9 cellular contexts compared by ENCODE assay signal in the genomic region with DNA sequence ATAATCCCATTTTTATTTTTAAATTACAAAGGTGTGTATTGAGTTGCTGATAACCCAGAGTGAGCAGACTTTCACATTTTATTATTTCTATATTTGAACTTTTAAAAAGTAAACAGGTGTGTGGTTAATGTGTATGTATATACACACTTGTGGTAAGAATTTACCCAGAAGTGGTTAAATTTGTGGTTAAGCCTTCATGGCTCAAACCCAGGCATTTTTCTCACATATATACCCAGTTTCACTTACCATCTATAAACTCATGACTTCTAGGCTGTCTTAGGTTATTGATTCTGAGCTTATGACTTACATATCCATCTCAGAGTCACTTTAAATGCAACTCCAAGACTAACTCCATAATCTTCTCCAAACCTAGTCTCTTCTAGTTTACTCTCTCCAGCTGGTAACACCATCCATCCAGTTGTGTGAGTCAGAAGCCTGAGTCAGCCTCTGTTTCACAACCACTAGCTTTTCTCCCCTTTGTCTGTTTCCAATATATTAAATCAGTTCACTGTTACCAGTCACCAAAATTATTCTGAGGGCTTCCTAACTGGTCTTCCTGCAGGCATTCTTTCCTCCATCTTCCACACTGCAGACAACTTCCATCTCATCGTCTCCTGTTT.
DNase-seq lines count a peak whose midpoint lies in the region; ATAC-seq, FAIRE-seq and TF ChIP-seq lines count a peak whose summit lies in the region.
"Had no signal": no experiment of that assay in that cellular context is flagged by ENCODE, and none has a peak within 500 bp of the region (broad histone marks: within the 10 kb centered on the region; RNA-seq: fewer than 3 reads in every experiment).

No MANE protein-coding gene starts in this region.

- FAIRE-seq in GM18507 (lab: Jason Lieb, UNC) (peak; percentile 60), RCC 7860 (lab: Jason Lieb, UNC) (peak; percentile 61)

- peak; percentile 72 for ATAC-seq in HG02759 (IDR thresholded peaks at IDR 0.05; ENCODE audit: unreplicated experiment)

- no peak for TF ChIP-seq CTCF in GM10266 (IDR thresholded peaks at IDR 0.05; ENCODE audit: control insufficient read depth, insufficient read depth, low read depth, missing control alignments)

- DNase-seq in GM18507 (ENCODE audit: extremely low spot score, insufficient read length, low read depth) (no peak), RCC 7860 (ENCODE audit: low spot score) (peak; percentile 19), kidney tubule cell (ENCODE audit: low spot score) (peak; percentile 8), GM10266 (ENCODE audit: extremely low spot score) (no peak)
- no peak for DNase-seq in activated CD4-positive, CD25-positive, alpha-beta regulatory T cell treated with anti-CD3 and anti-CD28 coated beads, Interleukin-2, amount 50 U/mL, for 72 hours
- DNase-seq in activated T-cell treated with anti-CD3 and anti-CD28 coated beads, Interleukin-2, amount 50 U/mL, for 1 hour: no peak
- DNase-seq in activated naive CD4-positive, alpha-beta T cell treated with Interleukin-2 at 50 U/mL for 16 hours: no peak
- DNase-seq: effector CD8-positive, alpha-beta T cell had no signal

Comparison
In these comparisons a context has a peak if more than half of its experiments do, and no peak if none do; other contexts are left out.
1. DNase-seq: peak in RCC 7860 (single experiment) and kidney tubule cell (single experiment); none in GM18507 (single experiment), GM10266 (single experiment), activated CD4-positive, CD25-positive, alpha-beta regulatory T cell treated with anti-CD3 and anti-CD28 coated beads, Interleukin-2, amount 50 U/mL, for 72 hours (single experiment), activated T-cell treated with anti-CD3 and anti-CD28 coated beads, Interleukin-2, amount 50 U/mL, for 1 hour (single experiment) and activated naive CD4-positive, alpha-beta T cell treated with Interleukin-2 at 50 U/mL for 16 hours (single experiment).